In genomic region chr10:70532554-70533188, GRCh38 we compare ENCODE assay signal across 20 cellular contexts.
"Had no signal": no experiment of that assay in that cellular context is flagged by ENCODE, and none has a peak within 500 bp of the region (broad histone marks: within the 10 kb centered on the region; RNA-seq: fewer than 3 reads in every experiment).

No MANE protein-coding gene starts in this region.

- H3K27me3 Mint-ChIP-seq: memory B cell; stimulated activated memory B cell treated with anti-CD40 and anti-IgM and Interleukin-4, amounts not matched to agents 10 μg/mL and 1 μg/mL and 100 μg/mL, for 72 hours had no signal

- DNase-seq: dorsolateral prefrontal cortex; effector CD4-positive, alpha-beta T cell; foreskin keratinocyte; heart left ventricle; kidney; natural killer cell; occipital lobe; stimulated activated CD4-positive, alpha-beta T cell treated with anti-CD3 and anti-CD28 coated beads, Interleukin-2, amount 100 ng/mL, for 24 hours; stimulated activated CD4-positive, alpha-beta T cell treated with anti-CD3 and anti-CD28 coated beads, Interleukin-4, amount 100 ng/mL, for 24 hours; stimulated activated naive CD8-positive, alpha-beta T cell treated with anti-CD3 and anti-CD28 coated beads, Interleukin-15, Interleukin-2, amounts not matched to agents 100 U/mL and 50 U/mL, for 24 hours; substantia nigra; testis; tibial artery had no signal

- H3K36me3 Mint-ChIP-seq: natural killer cell; stimulated activated memory B cell treated with anti-CD40 and anti-IgM and Interleukin-4, amounts not matched to agents 10 μg/mL and 1 μg/mL and 100 μg/mL, for 72 hours; type B pancreatic cell had no signal

- H3K4me1 Mint-ChIP-seq: natural killer cell; stimulated activated memory B cell treated with anti-CD40 and anti-IgM and Interleukin-4, amounts not matched to agents 10 μg/mL and 1 μg/mL and 100 μg/mL, for 72 hours had no signal

- H3K9me3 Mint-ChIP-seq: memory B cell; natural killer cell; stimulated activated memory B cell treated with anti-CD40 and anti-IgM and Interleukin-4, amounts not matched to agents 10 μg/mL and 1 μg/mL and 100 μg/mL, for 72 hours; type B pancreatic cell had no signal

- H3K4me3 Mint-ChIP-seq: memory B cell; natural killer cell; stimulated activated memory B cell treated with anti-CD40 and anti-IgM and Interleukin-4, amounts not matched to agents 10 μg/mL and 1 μg/mL and 100 μg/mL, for 72 hours; type B pancreatic cell had no signal

- ATAC-seq: foreskin keratinocyte; gastroesophageal sphincter; heart left ventricle; left lobe of liver; natural killer cell; sciatic nerve; stimulated activated memory B cell treated with anti-CD40 and anti-IgM and Interleukin-4, amounts not matched to agents 10 μg/mL and 1 μg/mL and 100 μg/mL, for 72 hours; stimulated activated naive CD8-positive, alpha-beta T cell treated with anti-CD3 and anti-CD28 coated beads, Interleukin-15, Interleukin-2, amounts not matched to agents 100 U/mL and 50 U/mL, for 24 hours had no signal

- H3K27ac Mint-ChIP-seq: memory B cell; natural killer cell; progenitor cell of endocrine pancreas; stimulated activated memory B cell treated with anti-CD40 and anti-IgM and Interleukin-4, amounts not matched to agents 10 μg/mL and 1 μg/mL and 100 μg/mL, for 72 hours; type B pancreatic cell had no signal
